8 cellular contexts compared by ENCODE assay signal in the genomic region with DNA sequence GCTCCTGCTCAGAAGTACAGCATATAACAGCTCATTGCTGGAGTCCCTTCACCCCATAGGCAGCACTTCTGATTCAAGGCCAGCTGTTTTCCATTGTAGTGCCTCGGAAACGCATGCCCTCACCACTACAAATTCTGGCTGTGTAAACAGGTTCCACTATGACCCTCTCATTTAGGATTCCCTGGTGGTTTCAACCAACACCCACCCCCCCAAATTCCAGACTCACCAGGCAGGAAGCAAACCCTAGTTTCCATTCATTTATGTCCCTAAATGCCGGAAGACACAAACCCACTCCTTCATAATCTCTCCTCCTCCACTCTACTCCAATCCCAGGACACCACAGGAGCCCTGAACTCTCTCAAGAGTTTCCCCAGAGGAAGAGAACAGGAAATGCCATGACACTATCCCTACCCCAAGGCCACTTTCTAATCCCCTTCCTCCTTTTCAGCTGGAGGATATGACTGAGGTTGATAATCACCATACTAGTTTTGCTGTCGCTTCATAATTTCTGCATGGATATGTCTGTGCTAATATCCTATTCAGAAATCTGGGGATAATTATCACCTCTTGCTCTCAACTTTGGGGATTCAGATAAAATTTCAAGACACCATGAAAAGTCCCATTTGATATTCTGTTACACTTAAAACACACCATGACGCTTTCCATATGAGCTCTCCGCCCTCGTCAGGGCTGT.
DNase-seq lines count a peak whose midpoint lies in the region; ATAC-seq and TF ChIP-seq lines count a peak whose summit lies in the region.

No MANE protein-coding gene starts in this region.

- H3K9me3 ChIP-seq in mucosa of descending colon = no peaks in the 10 kb centered on the region

- H3K4me3 Mint-ChIP-seq in stimulated activated naive CD8-positive, alpha-beta T cell treated with anti-CD3 and anti-CD28 coated beads, Interleukin-15, amount 100 ng/mL, for 72 hours = no peak overlapping the region

- H3K27ac Mint-ChIP-seq in stimulated activated naive CD8-positive, alpha-beta T cell treated with anti-CD3 and anti-CD28 coated beads, Interleukin-15, amount 100 ng/mL, for 72 hours = no peak overlapping the region

- peaks cover 0 to 10% of the 10 kb centered on the region in 2 donors for H3K9me3 Mint-ChIP-seq in stimulated activated naive CD8-positive, alpha-beta T cell treated with anti-CD3 and anti-CD28 coated beads, Interleukin-15, amount 100 ng/mL, for 72 hours

- H3K36me3 ChIP-seq in mucosa of descending colon (ENCODE audit: low read depth) = no peaks in the 10 kb centered on the region

- intact Hi-C loops in mucosa of descending colon (cut with DNase I, micrococcal nuclease) = no loop called here

- ATAC-seq in stimulated activated naive CD8-positive, alpha-beta T cell treated with anti-CD3 and anti-CD28 coated beads, Interleukin-15, Interleukin-2, amounts not matched to agents 100 U/mL and 50 U/mL, for 24 hours = peak; percentile 20
- ATAC-seq in stimulated activated naive CD8-positive, alpha-beta T cell treated with anti-CD3 and anti-CD28 coated beads, Interleukin-15, amount 100 ng/mL, for 72 hours = no peak
- ATAC-seq in mucosa of descending colon (peak; percentile 37), HG03159 (IDR thresholded peaks at IDR 0.05; ENCODE audit: unreplicated experiment) (no peak), HG03442 (IDR thresholded peaks at IDR 0.05; ENCODE audit: unreplicated experiment) (no peak), HG03039 (IDR thresholded peaks at IDR 0.05; ENCODE audit: unreplicated experiment) (no peak)

- no peak overlapping the region for H3K4me3 ChIP-seq in mucosa of descending colon

- no peaks in the 10 kb centered on the region for H3K4me1 Mint-ChIP-seq in stimulated activated naive CD8-positive, alpha-beta T cell treated with anti-CD3 and anti-CD28 coated beads, Interleukin-15, amount 100 ng/mL, for 72 hours

- no peak for TF ChIP-seq CTCF in mucosa of descending colon (IDR thresholded peaks at IDR 0.05)

- peaks cover 71% of the 10 kb centered on the region for H3K27me3 Mint-ChIP-seq in stimulated activated naive CD8-positive, alpha-beta T cell treated with anti-CD3 and anti-CD28 coated beads, Interleukin-15, amount 100 ng/mL, for 72 hours

- DNase-seq in stimulated activated naive CD8-positive, alpha-beta T cell treated with anti-CD3 and anti-CD28 coated beads, Interleukin-15, Interleukin-2, amounts not matched to agents 100 U/mL and 50 U/mL, for 24 hours = no peak
- no peak for DNase-seq in stimulated activated naive CD8-positive, alpha-beta T cell treated with anti-CD3 and anti-CD28 coated beads, Interleukin-15, amount 100 ng/mL, for 72 hours
- peak; percentile 67 for DNase-seq in dermis blood vessel endothelial cell
- DNase-seq in mucosa of descending colon = no peak
- DNase-seq in inferior parietal cortex (ENCODE audit: extremely low spot score) = no peak

- no peaks in the 10 kb centered on the region for H3K4me1 ChIP-seq in mucosa of descending colon (ENCODE audit: low read depth)

Comparison
In these comparisons a context has a peak if more than half of its experiments do, and no peak if none do; other contexts are left out.
1. ATAC-seq: peak in stimulated activated naive CD8-positive, alpha-beta T cell treated with anti-CD3 and anti-CD28 coated beads, Interleukin-15, Interleukin-2, amounts not matched to agents 100 U/mL and 50 U/mL, for 24 hours (single experiment) and mucosa of descending colon (single experiment); none in stimulated activated naive CD8-positive, alpha-beta T cell treated with anti-CD3 and anti-CD28 coated beads, Interleukin-15, amount 100 ng/mL, for 72 hours (single experiment), HG03159 (single experiment), HG03442 (single experiment) and HG03039 (single experiment).